ENCODE assay signal across 1 cellular context in genomic region chr1:207909687-207910086, GRCh38.
TF ChIP-seq lines count a peak whose summit lies in the region.

No MANE protein-coding gene starts in this region.

TF ChIP-seq in SK-N-SH, 30 proteins besides CTCF, POLR2A, EP300 and RAD21:
- no peak for TF ChIP-seq FOXM1 (IDR thresholded peaks at IDR 0.05; ENCODE audit: low read depth)
- no peak for TF ChIP-seq CHD2 (IDR thresholded peaks at IDR 0.05; ENCODE audit: low read length, partially characterized antibody)
- TF ChIP-seq POLR2AphosphoS5 (IDR thresholded peaks at IDR 0.05; ENCODE audit: low read depth, low read length) = no peak
- TF ChIP-seq MEF2A (IDR thresholded peaks at IDR 0.05; ENCODE audit: borderline replicate concordance, low read depth) = no peak
- TF ChIP-seq RCOR1 (IDR thresholded peaks at IDR 0.05; ENCODE audit: low read length) = no peak
- TF ChIP-seq NFIC (IDR thresholded peaks at IDR 0.05; ENCODE audit: borderline replicate concordance) = no peak
